8 cellular contexts compared by ENCODE assay signal in genomic region chrX:45850775-45851433, GRCh38.
DNase-seq lines count a peak whose midpoint lies in the region; ATAC-seq and TF ChIP-seq lines count a peak whose summit lies in the region.

No MANE protein-coding gene starts in this region.

- no peaks in the 10 kb centered on the region for H3F3A ChIP-seq in GM23338 (replicated peaks; ENCODE audit: low read depth)

- H3K9me3 Mint-ChIP-seq in GM23338 = 0 out of 3 replicates have a peak, but pooled peaks cover 2% of the 10 kb centered on the region

- peaks cover 44% of the 10 kb centered on the region for H3K36me3 Mint-ChIP-seq in GM23338 (ENCODE audit: low read depth)

- peak overlapping the region; percentile 83 for H3K4me2 ChIP-seq in GM23338

- TF ChIP-seq POLR2A in Peyer's patch (IDR thresholded peaks at IDR 0.05) = no peak

- peaks cover 3% of the 10 kb centered on the region for H3K27me3 Mint-ChIP-seq in GM23338 (ENCODE audit: insufficient read depth, low read depth, poor library complexity)

- H3K27ac Mint-ChIP-seq in GM23338 = peak overlapping the region; percentile 99

- peak overlapping the region; percentile 85 for H3K27ac ChIP-seq in GM23338 (ENCODE audit: low read depth)
- H3K27ac ChIP-seq in Peyer's patch = peak overlapping the region in 2 of 4 donors; percentile 51 to 60
- H3K27ac ChIP-seq in skeletal muscle tissue (ENCODE audit: low read depth, low read length) = no peak overlapping the region

- H3K79me2 ChIP-seq in GM23338 (replicated peaks; ENCODE audit: insufficient read depth) = peaks cover 51% of the 10 kb centered on the region

- peaks cover 41% of the 10 kb centered on the region for H3K4me1 Mint-ChIP-seq in GM23338

- peak overlapping the region; percentile 99 for H3K4me3 Mint-ChIP-seq in GM23338

- no peaks in the 10 kb centered on the region for H3K9me2 ChIP-seq in GM23338 (ENCODE audit: insufficient read depth)

- H3K9ac ChIP-seq in adipocyte (ENCODE audit: low read length) (peak overlapping the region; percentile 83), skeletal muscle tissue (ENCODE audit: low read depth in 1 of 3, low read length in 3 of 3) (peak overlapping the region in 1 of 3 donors; percentile 8)

- H3K4me3 ChIP-seq in GM23338 (peak overlapping the region; percentile 87), Peyer's patch (peak overlapping the region; percentile 38 to 76 (median 54)), adipocyte (ENCODE audit: low read length) (peak overlapping the region; percentile 90), iPS-11a (ENCODE audit: low read depth, low read length) (peak overlapping the region; percentile 77), skeletal muscle tissue (ENCODE audit: low read length in 3 of 3) (peak overlapping the region; percentile 63 to 78 (median 68))

- peak; percentile 19 for DNase-seq in GM23338 (ENCODE audit: low spot score)
- peak in 2 of 3 donors; percentile 51 to 54 for DNase-seq in Peyer's patch
- DNase-seq in adipocyte (ENCODE audit: low read depth) = peak; percentile 67
- DNase-seq in SIG-M5 (lab: John Stamatoyannopoulos, UW) = no peak
- no peak for DNase-seq in putamen (ENCODE audit: low spot score)

- H3K9me3 ChIP-seq in Peyer's patch (no peaks in the 10 kb centered on the region), adipocyte (ENCODE audit: control insufficient read depth, low read length) (no peaks in the 10 kb centered on the region), skeletal muscle tissue (ENCODE audit: control insufficient read depth in 3 of 3, low read length in 3 of 3) (no peaks in the 10 kb centered on the region)

- no peak overlapping the region for H2AFZ ChIP-seq in GM23338

- H3K4me1 ChIP-seq in GM23338 (ENCODE audit: insufficient read depth) (peaks cover 25% of the 10 kb centered on the region; the same call in 1 of the 2 replicates), Peyer's patch (no peaks in the 10 kb centered on the region), adipocyte (ENCODE audit: control insufficient read depth, insufficient read depth, low read length) (peaks cover 3% of the 10 kb centered on the region), skeletal muscle tissue (ENCODE audit: control insufficient read depth in 3 of 3, insufficient read depth in 3 of 3, low read length in 3 of 3) (peaks cover 3 to 11% (median 3%) of the 10 kb centered on the region in 3 donors)

- ATAC-seq in GM23338 (peak; percentile 33), GM21381 (IDR thresholded peaks at IDR 0.05; ENCODE audit: unreplicated experiment) (no peak)

- no peaks in the 10 kb centered on the region for H3K27me3 ChIP-seq in GM23338 (ENCODE audit: insufficient read depth)
- no peaks in the 10 kb centered on the region for H3K27me3 ChIP-seq in Peyer's patch
- H3K27me3 ChIP-seq in adipocyte (replicated peaks; ENCODE audit: control insufficient read depth, insufficient read depth, low read length) = peaks cover 21% of the 10 kb centered on the region
- peaks cover 0 to 15% (median 7%) of the 10 kb centered on the region in 3 donors for H3K27me3 ChIP-seq in skeletal muscle tissue (ENCODE audit: control insufficient read depth in 3 of 3, insufficient read depth in 3 of 3, low read length in 3 of 3)

- TF ChIP-seq CTCF in GM23338 (conservative IDR thresholded peaks at IDR 0.05; ENCODE audit: low read depth in 2 of 2) (no peak), Peyer's patch (IDR thresholded peaks at IDR 0.05) (no peak)

- H3K36me3 ChIP-seq in GM23338 (ENCODE audit: insufficient read depth) (peaks cover 6% of the 10 kb centered on the region; the same call in 1 of the 2 replicates), Peyer's patch (no peaks in the 10 kb centered on the region), adipocyte (ENCODE audit: control insufficient read depth, insufficient read depth, low read length, severe bottlenecking) (no peaks in the 10 kb centered on the region), skeletal muscle tissue (ENCODE audit: control insufficient read depth in 3 of 3, insufficient read depth in 3 of 3, low read length in 3 of 3) (no peaks in the 10 kb centered on the region)

- H4K20me1 ChIP-seq in GM23338 (replicated peaks; ENCODE audit: insufficient read depth) = no peaks in the 10 kb centered on the region; the same call in 1 of the 2 replicates

TF ChIP-seq in GM23338, 12 proteins besides CTCF, POLR2A, EP300 and RAD21:
- TF ChIP-seq JUNB (IDR thresholded peaks at IDR 0.05; ENCODE audit: unreplicated experiment) = no peak
- no peak for TF ChIP-seq CREB1 (CRISPR knock-in tag; IDR thresholded peaks at IDR 0.05; ENCODE audit: low read depth)

Comparison
In these comparisons a context has a peak if more than half of its experiments do, and no peak if none do; other contexts are left out.
1. DNase-seq: peak in GM23338 (single experiment), Peyer's patch (2 of 3) and adipocyte (single experiment); none in SIG-M5 (single experiment) and putamen (single experiment).
2. Peak in every context shown above with its lines, with median percentiles within 50 percentile points of each other: H3K4me3 ChIP-seq.